29 cellular contexts compared by ENCODE assay signal in the genomic region with DNA sequence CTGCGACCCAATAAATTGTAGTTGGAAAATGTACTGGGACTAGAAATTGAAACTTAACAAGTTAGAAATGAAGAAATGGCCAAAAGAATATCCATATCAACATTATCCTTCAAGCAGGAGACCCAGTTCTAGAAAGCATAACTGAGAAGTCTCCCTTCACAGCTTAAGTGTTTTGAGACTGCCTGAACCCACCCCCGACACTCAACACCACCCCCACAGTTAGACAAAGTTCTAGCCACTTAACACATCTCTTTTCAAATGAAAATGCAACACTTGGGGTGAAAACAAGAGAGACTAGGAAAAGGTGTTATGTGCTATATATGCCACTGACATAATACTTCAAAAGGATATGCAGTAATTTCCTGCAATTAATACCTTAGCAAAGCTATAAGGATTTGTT.
"Had no signal": no experiment of that assay in that cellular context is flagged by ENCODE, and none has a peak within 500 bp of the region (broad histone marks: within the 10 kb centered on the region; RNA-seq: fewer than 3 reads in every experiment).

No MANE protein-coding gene starts in this region.

- H3K36me3 ChIP-seq: left ventricle myocardium inferior, pancreas, prostate gland, stomach, thyroid gland, transverse colon, upper lobe of left lung, vagina had no signal

- H3K27me3 ChIP-seq: pancreas, stomach, testis, thyroid gland, transverse colon, upper lobe of left lung, vagina had no signal

- FAIRE-seq: islet of Langerhans, kidney, pancreas had no signal

- H3K9me3 ChIP-seq: left ventricle myocardium inferior, pancreas, prostate gland, stomach, testis, thyroid gland, transverse colon, upper lobe of left lung, vagina had no signal

- H3K27ac Mint-ChIP-seq: immature natural killer cell; mesothelial cell of epicardium; naive B cell; natural killer cell treated with Interleukin-12 subunit alpha and Interleukin-12 subunit beta and Interleukin-15 and Interleukin-18, amount 100 ng/mL, for 72 hours; stimulated activated naive B cell treated with anti-CD40 and anti-IgM and Interleukin-4, amounts not matched to agents 10 μg/mL and 1 μg/mL and 100 μg/mL, for 72 hours had no signal

- H3K27me3 Mint-ChIP-seq: naive B cell; natural killer cell treated with Interleukin-12 subunit alpha and Interleukin-12 subunit beta and Interleukin-15 and Interleukin-18, amount 100 ng/mL, for 72 hours; stimulated activated naive B cell treated with anti-CD40 and anti-IgM and Interleukin-4, amounts not matched to agents 10 μg/mL and 1 μg/mL and 100 μg/mL, for 72 hours had no signal

- H3K4me1 Mint-ChIP-seq: immature natural killer cell; naive B cell; stimulated activated naive B cell treated with anti-CD40 and anti-IgM and Interleukin-4, amounts not matched to agents 10 μg/mL and 1 μg/mL and 100 μg/mL, for 72 hours had no signal

- DNase-seq: immature natural killer cell; kidney; left ventricle myocardium inferior; mesendoderm; naive B cell; nucleus accumbens; pancreas; posterior cingulate gyrus; retina; right cardiac atrium; stimulated activated CD4-positive, alpha-beta T cell treated with anti-CD3 and anti-CD28 coated beads, Interleukin-12 subunit alpha, Interleukin-12 subunit beta, amount 100 ng/mL, for 4 hours; stimulated activated CD4-positive, alpha-beta T cell treated with anti-CD3 and anti-CD28 coated beads, Interleukin-15, amount 100 ng/mL, for 24 hours; stimulated activated CD4-positive, alpha-beta T cell treated with anti-CD3 and anti-CD28 coated beads, Interleukin-2, amount 100 ng/mL, for 24 hours; stimulated activated CD4-positive, alpha-beta T cell treated with anti-CD3 and anti-CD28 coated beads, Interleukin-4, amount 100 ng/mL, for 1 hour; stimulated activated naive B cell treated with anti-CD40 and anti-IgM and Interleukin-4, amounts not matched to agents 10 μg/mL and 1 μg/mL and 100 μg/mL, for 72 hours; stimulated activated naive CD8-positive, alpha-beta T cell treated with anti-CD3 and anti-CD28 coated beads, Interleukin-15, Interleukin-2, amounts not matched to agents 100 U/mL and 50 U/mL, for 24 hours; stomach; testis; thyroid gland; transverse colon; upper lobe of left lung had no signal

- H3K4me1 ChIP-seq: pancreas, prostate gland, testis, thyroid gland, transverse colon, upper lobe of left lung, vagina had no signal

- H3K36me3 Mint-ChIP-seq: immature natural killer cell; mesothelial cell of epicardium; naive B cell; natural killer cell treated with Interleukin-12 subunit alpha and Interleukin-12 subunit beta and Interleukin-15 and Interleukin-18, amount 100 ng/mL, for 72 hours; stimulated activated naive B cell treated with anti-CD40 and anti-IgM and Interleukin-4, amounts not matched to agents 10 μg/mL and 1 μg/mL and 100 μg/mL, for 72 hours had no signal

- H3K27ac ChIP-seq: left ventricle myocardium inferior, pancreas, prostate gland, skin epidermis, stomach, testis, thyroid gland, transverse colon, upper lobe of left lung, vagina had no signal

- ATAC-seq: natural killer cell treated with Interleukin-12 subunit alpha and Interleukin-12 subunit beta and Interleukin-15 and Interleukin-18, amount 100 ng/mL, for 72 hours; right cardiac atrium; sciatic nerve; stimulated activated naive B cell treated with anti-CD40 and anti-IgM and Interleukin-4, amounts not matched to agents 10 μg/mL and 1 μg/mL and 100 μg/mL, for 72 hours; stimulated activated naive CD8-positive, alpha-beta T cell treated with anti-CD3 and anti-CD28 coated beads, Interleukin-15, Interleukin-2, amounts not matched to agents 100 U/mL and 50 U/mL, for 24 hours had no signal

- H3K9me3 Mint-ChIP-seq: mesothelial cell of epicardium; natural killer cell treated with Interleukin-12 subunit alpha and Interleukin-12 subunit beta and Interleukin-15 and Interleukin-18, amount 100 ng/mL, for 72 hours; stimulated activated naive B cell treated with anti-CD40 and anti-IgM and Interleukin-4, amounts not matched to agents 10 μg/mL and 1 μg/mL and 100 μg/mL, for 72 hours had no signal

- H3K4me3 ChIP-seq: left ventricle myocardium inferior, lung, pancreas, prostate gland, skin epidermis, stomach, testis, thyroid gland, transverse colon, upper lobe of left lung, vagina had no signal

- H3K4me3 Mint-ChIP-seq: immature natural killer cell; mesothelial cell of epicardium; naive B cell; natural killer cell treated with Interleukin-12 subunit alpha and Interleukin-12 subunit beta and Interleukin-15 and Interleukin-18, amount 100 ng/mL, for 72 hours; stimulated activated naive B cell treated with anti-CD40 and anti-IgM and Interleukin-4, amounts not matched to agents 10 μg/mL and 1 μg/mL and 100 μg/mL, for 72 hours had no signal
